Comparison of ENCODE assay signal across 19 cellular contexts in genomic region chr1:94270801-94271203, GRCh38. TPM values are rescaled to one million over a fixed set of nuclear protein-coding genes. Genes with fewer than 3 reads are reported as not detected.
DNase-seq lines count a peak whose midpoint lies in the region; ATAC-seq and TF ChIP-seq lines count a peak whose summit lies in the region.
"Had no signal": no experiment of that assay in that cellular context is flagged by ENCODE, and none has a peak within 500 bp of the region (broad histone marks: within the 10 kb centered on the region; RNA-seq: fewer than 3 reads in every experiment).

No MANE protein-coding gene starts in this region.

- peak overlapping the region; percentile 76 for H3K27ac ChIP-seq in foreskin keratinocyte
- no peak overlapping the region for H3K27ac ChIP-seq in OCI-LY7 (ENCODE audit: low read depth, low read length, poor library complexity, severe bottlenecking)
- H3K27ac ChIP-seq: coronary artery, gastroesophageal sphincter, stomach had no signal

- CTCF ChIA-PET in OCI-LY7 (lab: Charles Lee; ENCODE audit: unreplicated experiment), result no interaction called here

- peaks cover 34% of the 10 kb centered on the region for H3K4me1 ChIP-seq in foreskin keratinocyte
- no peaks in the 10 kb centered on the region for H3K4me1 ChIP-seq in OCI-LY7 (ENCODE audit: insufficient read depth, low read length, poor library complexity, severe bottlenecking)

- H3K27me3 ChIP-seq in foreskin keratinocyte, result no peaks in the 10 kb centered on the region
- H3K27me3 ChIP-seq: gastroesophageal sphincter, stomach had no signal

- intact Hi-C loops in OCI-LY7 (cut with micrococcal nuclease; ENCODE audit: unreplicated experiment), result no loop called here

- no peaks in the 10 kb centered on the region for H3K79me2 ChIP-seq in OCI-LY7 (ENCODE audit: insufficient read depth, low read depth, low read length)

- H2AFZ ChIP-seq in OCI-LY7 (ENCODE audit: low read length), result no peak overlapping the region

- H3K4me3 ChIP-seq in AG10803 (ENCODE audit: low read length) (no peak overlapping the region), astrocyte of the spinal cord (ENCODE audit: low read depth, low read length) (no peak overlapping the region), OCI-LY7 (ENCODE audit: low read depth, low read length, poor library complexity, severe bottlenecking) (no peak overlapping the region)
- H3K4me3 ChIP-seq: coronary artery, gastroesophageal sphincter, smooth muscle cell, stomach had no signal

- no peak overlapping the region for H3K4me2 ChIP-seq in OCI-LY7 (ENCODE audit: low read length)
- H3K4me2 ChIP-seq: smooth muscle cell had no signal

- no peaks in the 10 kb centered on the region for H3K9me2 ChIP-seq in OCI-LY7 (ENCODE audit: insufficient read depth, low read length)

- TF ChIP-seq CTCF in AG10803 (conservative IDR thresholded peaks at IDR 0.05; ENCODE audit: low read length) (no peak), astrocyte of the spinal cord (IDR thresholded peaks at IDR 0.05; ENCODE audit: low read depth, low read length) (no peak), foreskin keratinocyte (conservative IDR thresholded peaks at IDR 0.05) (no peak), OCI-LY7 (conservative IDR thresholded peaks at IDR 0.05; ENCODE audit: low read length) (no peak)

- POLR2A ChIA-PET in OCI-LY7 (lab: Charles Lee), result interaction anchor here (1.3 kb wide), 1 partner anchor 30 kb away, joined by 4 read pairs; no protein-coding TSS in a partner anchor

- DNase-seq in AG10803 (ENCODE audit: low read depth) (peak; percentile 73), M059J (ENCODE audit: low read depth) (peak; percentile 90), astrocyte of the spinal cord (ENCODE audit: low read depth, low spot score) (peak; percentile 94), foreskin keratinocyte (peak; percentile 83 to 92), NCI-H2227 (lab: John Stamatoyannopoulos, UW; ENCODE audit: unreplicated experiment) (no peak), putamen (ENCODE audit: low spot score) (no peak), OCI-LY7 (ENCODE audit: low spot score) (no peak)
- DNase-seq: activated CD4-positive, alpha-beta T cell treated with anti-CD3 and anti-CD28 coated beads, Interleukin-2, amount 50 U/mL, for 4 hours; activated naive CD8-positive, alpha-beta T cell treated with anti-CD3 and anti-CD28 coated beads, Interleukin-2, amount 10 ng/mL, durations not matched to agents 7 days and 5 days; activated T-cell treated with anti-CD3 and anti-CD28 coated beads, Interleukin-2, amount 50 U/mL, for 48 hours; GOT3; midbrain; NCI-H1930; NCI-H748 treated with DMSO at 0.1 percent for 48 hours; stomach had no signal

- BruUV-seq in OCI-LY7 (replicated peaks; lab: Mats Ljungman, UMichigan), result no TSS peak

- ATAC-seq in foreskin keratinocyte, result peak; percentile 84
- ATAC-seq in GM19463 (IDR thresholded peaks at IDR 0.05; ENCODE audit: unreplicated experiment), result no peak
- ATAC-seq: gastroesophageal sphincter had no signal

- in situ Hi-C loops in astrocyte of the spinal cord (cut with HindIII; ENCODE audit: low sequenced_read_pairs), result no loop called here

- no peaks in the 10 kb centered on the region for H4K20me1 ChIP-seq in OCI-LY7 (ENCODE audit: insufficient read depth, low read length)

- no peaks in the 10 kb centered on the region for H3K9me3 ChIP-seq in OCI-LY7 (ENCODE audit: low read length)
- H3K9me3 ChIP-seq: gastroesophageal sphincter, stomach had no signal

- H3K36me3 ChIP-seq in OCI-LY7 (ENCODE audit: insufficient read depth, low read length), result no peaks in the 10 kb centered on the region
- H3K36me3 ChIP-seq: gastroesophageal sphincter, stomach had no signal

RNA-seq across cellular contexts. Expression of gene ARHGAP29, which starts 33.4 kb away (rescaled TPM):
- 37.2 and 55.9 TPM in 2 replicates for total RNA-seq in M059J (2014; rRNA removed; shearing (Covaris generic))
- total RNA-seq in foreskin keratinocyte, result 172 and 231 TPM in 2 replicates
- 40.7 and 41.9 TPM in 2 replicates for polyA plus RNA-seq in foreskin keratinocyte
- total RNA-seq in OCI-LY7 (2014; rRNA removed; shearing (Covaris generic)), result 0.06 TPM in 1 of 2 replicates, not detected in the other
- total RNA-seq in OCI-LY7 (2022), result not detected in 2 replicates
- total RNA-seq: activated naive CD8-positive, alpha-beta T cell treated with anti-CD3 and anti-CD28 coated beads, Interleukin-2, amount 10 ng/mL, durations not matched to agents 7 days and 5 days had no signal

Comparison
In these comparisons a context has a peak if more than half of its experiments do, and no peak if none do; other contexts are left out.
1. DNase-seq: peak in AG10803 (single experiment), M059J (single experiment), astrocyte of the spinal cord (single experiment) and foreskin keratinocyte (2 of 2); none in NCI-H2227 (single experiment), putamen (single experiment) and OCI-LY7 (single experiment).
2. RNA of gene ARHGAP29, which starts 33.4 kb away (total RNA-seq): 172 to 231 TPM in foreskin keratinocyte and 37.2 to 55.9 TPM in M059J; 0.06 TPM in OCI-LY7; every median in the first group is over 10 times any median in the second.